In the genomic region with DNA sequence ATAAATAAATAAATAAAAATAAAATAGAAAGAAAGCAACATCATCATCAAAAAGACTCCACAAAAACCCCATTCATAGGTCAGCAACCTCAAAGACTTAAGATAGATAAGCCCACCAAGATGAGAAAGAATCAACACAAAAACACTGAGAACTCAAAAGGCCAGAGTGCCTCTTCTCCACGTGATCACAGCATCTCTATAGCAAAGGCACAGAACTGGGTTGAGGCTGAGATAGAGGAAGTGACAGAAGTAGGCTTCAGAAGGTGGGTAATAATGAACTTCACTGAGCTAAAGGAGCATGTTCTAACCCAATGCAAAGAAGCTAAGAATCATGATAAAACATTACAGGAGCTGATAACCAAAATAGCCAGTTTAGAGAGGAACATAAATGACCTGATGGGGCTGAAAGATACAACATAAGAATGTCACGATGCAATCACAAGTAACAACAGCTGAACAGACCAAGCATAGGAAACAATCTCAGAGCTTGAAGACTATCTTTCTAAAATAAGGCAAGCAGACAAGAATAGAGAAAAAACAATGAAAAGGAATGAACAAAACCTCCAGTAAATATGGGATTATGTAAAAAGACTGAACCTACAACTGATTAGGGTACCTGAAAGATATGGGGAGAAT, we compare ENCODE assay signal across 16 cellular contexts. TPM values are rescaled to one million over a fixed set of nuclear protein-coding genes. Genes with fewer than 3 reads are reported as not detected.
A peak's percentile ranks its signal among the peaks of the same experiment; 100 is the strongest.
DNase-seq lines count a peak whose midpoint lies in the region; ATAC-seq and TF ChIP-seq lines count a peak whose summit lies in the region.
"Had no signal": no experiment of that assay in that cellular context is flagged by ENCODE, and none has a peak within 500 bp of the region (broad histone marks: within the 10 kb centered on the region; RNA-seq: fewer than 3 reads in every experiment).

No MANE protein-coding gene starts in this region.

- no peak for ATAC-seq in GM21423 (IDR thresholded peaks at IDR 0.05; ENCODE audit: unreplicated experiment)

- H3K27ac ChIP-seq in PC-9 (0 out of 2 replicates have a peak overlapping the region, but pooled peaks have one; percentile 9), cingulate gyrus (ENCODE audit: low read depth, low read length) (peak overlapping the region; percentile 29)
- no peak overlapping the region for H3K27ac ChIP-seq in effector memory CD4-positive, alpha-beta T cell (ENCODE audit: insufficient read depth, low read length, poor library complexity, severe bottlenecking)
- H3K27ac ChIP-seq: BLaER1, Peyer's patch had no signal

- no peaks in the 10 kb centered on the region for H3K9me2 ChIP-seq in PC-9 (ENCODE audit: insufficient read depth)

- no peak overlapping the region for H3K4me3 ChIP-seq in PC-9
- H3K4me3 ChIP-seq in effector memory CD4-positive, alpha-beta T cell (ENCODE audit: insufficient read depth, low read depth, low read length, poor library complexity, severe bottlenecking): no peak overlapping the region
- H3K4me3 ChIP-seq: BLaER1, Peyer's patch had no signal

- H2AFZ ChIP-seq in PC-9: no peak overlapping the region

- H3F3A ChIP-seq in PC-9 (ENCODE audit: insufficient read depth, low read depth): no peaks in the 10 kb centered on the region

- CTCF ChIA-PET in PC-9 (lab: Charles Lee): interaction anchor here (0.6 kb wide), 1 partner anchor 9 kb away, joined by 3 read pairs; no protein-coding TSS in a partner anchor

- intact Hi-C loops in PC-9 (cut with micrococcal nuclease; ENCODE audit: unreplicated experiment): no loop called here

- BruUV-seq in PC-9 (replicated peaks; lab: Mats Ljungman, UMichigan): no TSS peak

- H4K20me1 ChIP-seq in PC-9 (ENCODE audit: insufficient read depth): no peaks in the 10 kb centered on the region
- H4K20me1 ChIP-seq: BLaER1 had no signal

- no peaks in the 10 kb centered on the region for H3K9me3 ChIP-seq in PC-9 (ENCODE audit: insufficient read depth, low read depth)
- no peaks in the 10 kb centered on the region for H3K9me3 ChIP-seq in effector memory CD4-positive, alpha-beta T cell (ENCODE audit: control insufficient read depth, low read length)
- H3K9me3 ChIP-seq: Peyer's patch had no signal

- POLR2A ChIA-PET in PC-9 (lab: Charles Lee; ENCODE audit: unreplicated experiment): no interaction called here

- DNase-seq in CD1c-positive myeloid dendritic cell (ENCODE audit: extremely low spot score) (peak; percentile 6), EH (ENCODE audit: low read depth) (peak; percentile 70), PC-9 (no peak), NCI-H2081 (lab: John Stamatoyannopoulos, UW) (no peak), occipital lobe (lab: John Stamatoyannopoulos, UW) (no peak)
- DNase-seq in effector memory CD4-positive, alpha-beta T cell: no peak
- DNase-seq: NCI-H2171 treated with DMSO at 0.1 percent for 48 hours, small intestine, substantia nigra, T-helper 9 cell had no signal

- TF ChIP-seq CTCF in PC-9 (conservative IDR thresholded peaks at IDR 0.05): no peak

- H3K27me3 ChIP-seq in PC-9 (ENCODE audit: insufficient read depth, low read depth): no peaks in the 10 kb centered on the region
- H3K27me3 ChIP-seq in effector memory CD4-positive, alpha-beta T cell (replicated peaks; ENCODE audit: control insufficient read depth, insufficient read depth, low read length, poor library complexity, severe bottlenecking): no peaks in the 10 kb centered on the region
- H3K27me3 ChIP-seq: BLaER1, Peyer's patch had no signal

- no peaks in the 10 kb centered on the region for H3K79me2 ChIP-seq in PC-9 (ENCODE audit: low read depth)

- no peak overlapping the region for H3K4me2 ChIP-seq in PC-9

- H3K4me1 ChIP-seq in PC-9 (replicated peaks; ENCODE audit: insufficient read depth): no peaks in the 10 kb centered on the region; the same call in 1 of the 2 replicates
- H3K4me1 ChIP-seq in effector memory CD4-positive, alpha-beta T cell (ENCODE audit: control insufficient read depth, insufficient read depth, low read length, poor library complexity, severe bottlenecking): no peaks in the 10 kb centered on the region
- H3K4me1 ChIP-seq: Peyer's patch had no signal

- H3K36me3 ChIP-seq in PC-9 (ENCODE audit: low read depth): no peaks in the 10 kb centered on the region
- H3K36me3 ChIP-seq in effector memory CD4-positive, alpha-beta T cell (ENCODE audit: control insufficient read depth, insufficient read depth, low read length): peaks cover 8% of the 10 kb centered on the region
- H3K36me3 ChIP-seq: Peyer's patch had no signal

RNA-seq across cellular contexts. Expression of gene GNB5, which starts 26.4 kb away (rescaled TPM):
- total RNA-seq in PC-9 (2021) (25.0 and 26.0 TPM in 2 replicates), occipital lobe (50.2 TPM)

RNA-seq across cellular contexts. Expression of gene BCL2L10, which starts 52.2 kb away (rescaled TPM):
- 0.43 and 0.48 TPM in 2 replicates for total RNA-seq in PC-9 (2021)
- 0.31 TPM for total RNA-seq in occipital lobe
- total RNA-seq: H1, mesenteric fat pad had no signal

Comparison
In these comparisons a context has a peak if more than half of its experiments do, and no peak if none do; other contexts are left out.
1. DNase-seq: peak in CD1c-positive myeloid dendritic cell (single experiment) and EH (single experiment); none in PC-9 (0 of 2), NCI-H2081 (0 of 2), occipital lobe (single experiment) and effector memory CD4-positive, alpha-beta T cell (0 of 3).